Comparison of ENCODE assay signal across 9 cellular contexts in the genomic region with DNA sequence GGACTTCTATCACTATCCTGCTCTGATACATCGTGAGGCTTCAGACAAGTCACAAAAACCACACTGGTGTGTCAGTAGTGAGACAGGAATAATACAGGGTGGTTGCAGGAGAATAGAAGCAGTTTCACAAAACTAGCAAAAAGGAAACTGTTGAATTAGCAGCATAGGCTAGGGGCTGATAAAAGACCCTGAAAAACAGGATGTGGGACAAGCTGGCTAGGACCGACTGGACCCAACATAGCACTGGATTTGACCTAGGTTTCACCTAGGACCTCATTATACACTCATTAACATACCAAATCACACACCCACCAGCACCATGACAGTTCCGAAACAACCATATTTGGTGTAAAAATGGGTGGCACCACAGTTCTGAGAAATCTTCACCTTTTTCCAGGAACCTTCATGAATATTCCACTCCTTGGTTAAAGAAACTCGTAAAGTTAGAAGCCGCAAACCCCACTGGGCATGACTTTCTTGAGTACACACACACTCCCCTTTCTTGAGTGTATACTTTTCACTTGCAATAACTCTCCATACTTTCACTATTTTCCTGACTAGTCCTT.
DNase-seq lines count a peak whose midpoint lies in the region; ATAC-seq lines count a peak whose summit lies in the region.
"Had no signal": no experiment of that assay in that cellular context is flagged by ENCODE, and none has a peak within 500 bp of the region (broad histone marks: within the 10 kb centered on the region; RNA-seq: fewer than 3 reads in every experiment).

No MANE protein-coding gene starts in this region.

- no CpG with 5 or more reads among the region's 5 CpGs for WGBS in trophoblast cell (ENCODE audit: extremely low coverage, insufficient coverage, insufficient read length)

- H3K36me3 ChIP-seq in trophoblast cell (ENCODE audit: control insufficient read depth in 1 of 2, insufficient read depth in 2 of 2, low read length in 2 of 2) = no peaks in the 10 kb centered on the region

- ATAC-seq in GM18870 (IDR thresholded peaks at IDR 0.05; ENCODE audit: unreplicated experiment) (peak; percentile 74), HG02885 (IDR thresholded peaks at IDR 0.05; ENCODE audit: poor library complexity, unreplicated experiment) (peak; percentile 81)

- H2BK120ac ChIP-seq in trophoblast cell (ENCODE audit: insufficient read depth, low read length, poor library complexity) = no peak overlapping the region

- no peaks in the 10 kb centered on the region for H3K79me2 ChIP-seq in trophoblast cell (ENCODE audit: control insufficient read depth, insufficient read depth, low read length, poor library complexity)

- no peak overlapping the region for H4K91ac ChIP-seq in trophoblast cell (ENCODE audit: low read depth, low read length)

- no peak overlapping the region for H2AK5ac ChIP-seq in trophoblast cell (ENCODE audit: low read length)

- H3K9me3 ChIP-seq in trophoblast cell (ENCODE audit: insufficient read depth, low read depth, low read length) = no peaks in the 10 kb centered on the region

- no peaks in the 10 kb centered on the region for H3K79me1 ChIP-seq in trophoblast cell (ENCODE audit: low read length)

- H3K4me2 ChIP-seq in trophoblast cell (ENCODE audit: low read length) = no peak overlapping the region

- no peak overlapping the region for H3K9ac ChIP-seq in trophoblast cell (ENCODE audit: low read length)

- peak; percentile 31 to 43 for DNase-seq in activated CD4-positive, alpha-beta T cell treated with anti-CD3 and anti-CD28 coated beads for 4 hours
- peak in 2 of 3 donors; percentile 34 to 56 for DNase-seq in stimulated activated CD4-positive, alpha-beta T cell treated with anti-CD3 and anti-CD28 coated beads, Interleukin-12 subunit alpha, Interleukin-12 subunit beta, amount 100 ng/mL, for 48 hours (ENCODE audit: low read depth in 2 of 3, low spot score in 1 of 3)
- DNase-seq in NOMO-1 treated with dmso at 0.1 percent for 144 hours (lab: John Stamatoyannopoulos, UW; ENCODE audit: unreplicated experiment) (no peak), trophoblast cell (no peak), T-helper 9 cell (no peak), NCI-H524 (lab: John Stamatoyannopoulos, UW) (no peak)
- DNase-seq: erythroblast had no signal

- H3K18ac ChIP-seq in trophoblast cell (ENCODE audit: low read length) = no peak overlapping the region

- H3K14ac ChIP-seq in trophoblast cell (ENCODE audit: low read length) = no peak overlapping the region

- H2BK12ac ChIP-seq in trophoblast cell (ENCODE audit: low read length) = no peak overlapping the region

- no peak overlapping the region for H4K8ac ChIP-seq in trophoblast cell (ENCODE audit: low read depth, low read length)

- H2BK5ac ChIP-seq in trophoblast cell (ENCODE audit: low read depth, low read length, poor library complexity) = no peak overlapping the region

- H3K4me1 ChIP-seq in trophoblast cell (ENCODE audit: control insufficient read depth in 1 of 2, insufficient read depth in 2 of 2, low read length in 2 of 2) = peaks cover 0 to 3% of the 10 kb centered on the region in 2 experiments

- no peak overlapping the region for H4K12ac ChIP-seq in trophoblast cell (ENCODE audit: low read depth, low read length)

- no peak overlapping the region for H3K4me3 ChIP-seq in trophoblast cell (ENCODE audit: low read depth, low read length)

- no peak overlapping the region for H3K27ac ChIP-seq in trophoblast cell (ENCODE audit: low read depth, low read length)

- no peak overlapping the region for H3K23ac ChIP-seq in trophoblast cell (ENCODE audit: low read length)

- no peak overlapping the region for H2AFZ ChIP-seq in trophoblast cell (ENCODE audit: insufficient read depth, low read length, poor library complexity)

- no peak overlapping the region for H3K4ac ChIP-seq in trophoblast cell (ENCODE audit: low read depth, low read length)

- no peaks in the 10 kb centered on the region for H3K27me3 ChIP-seq in trophoblast cell (ENCODE audit: insufficient read depth, low read length)

Comparison
In these comparisons a context has a peak if more than half of its experiments do, and no peak if none do; other contexts are left out.
1. DNase-seq: peak in activated CD4-positive, alpha-beta T cell treated with anti-CD3 and anti-CD28 coated beads for 4 hours (2 of 2) and stimulated activated CD4-positive, alpha-beta T cell treated with anti-CD3 and anti-CD28 coated beads, Interleukin-12 subunit alpha, Interleukin-12 subunit beta, amount 100 ng/mL, for 48 hours (2 of 3); none in NOMO-1 treated with dmso at 0.1 percent for 144 hours (single experiment), trophoblast cell (0 of 2), T-helper 9 cell (single experiment) and NCI-H524 (0 of 2).